1 cellular context compared by ENCODE assay signal in genomic region chr16:11996433-11997174, GRCh38.
TF ChIP-seq lines count a peak whose summit lies in the region.

No MANE protein-coding gene starts in this region.

TF ChIP-seq in HepG2, 621 proteins besides CTCF, POLR2A, EP300 and RAD21:
- TF ChIP-seq MAFK (conservative IDR thresholded peaks at IDR 0.05 in 1 of 2, IDR thresholded peaks at IDR 0.05 in 1 of 2; ENCODE audit: low read length in 2 of 2) (peak in 1 of 2 experiments; percentile 71; a peak in 3 of 4 replicates), ZNF770 (CRISPR knock-in tag; IDR thresholded peaks at IDR 0.05) (no peak), ZGPAT (CRISPR knock-in tag; IDR thresholded peaks at IDR 0.05) (no peak), TMF1 (CRISPR knock-in tag; IDR thresholded peaks at IDR 0.05; ENCODE audit: low read depth) (no peak), ZNF329 (CRISPR knock-in tag; IDR thresholded peaks at IDR 0.05; ENCODE audit: low read depth) (no peak), MAFF (IDR thresholded peaks at IDR 0.05; ENCODE audit: low read depth, low read length) (peak; percentile 54; the same call in 1 of the 2 replicates)
